13 cellular contexts compared by ENCODE assay signal in genomic region chr3:150607267-150608065, GRCh38. TPM values are rescaled to one million over a fixed set of nuclear protein-coding genes. Genes with fewer than 3 reads are reported as not detected.
A peak's percentile ranks its signal among the peaks of the same experiment; 100 is the strongest.
DNase-seq lines count a peak whose midpoint lies in the region; ATAC-seq and TF ChIP-seq lines count a peak whose summit lies in the region.
"Had no signal": no experiment of that assay in that cellular context is flagged by ENCODE, and none has a peak within 500 bp of the region (broad histone marks: within the 10 kb centered on the region; RNA-seq: fewer than 3 reads in every experiment).

No MANE protein-coding gene starts in this region.

- H3K4me3 Mint-ChIP-seq in activated naive CD8-positive, alpha-beta T cell treated with anti-CD3 and anti-CD28 coated beads, Interleukin-2, amount 50 U/mL, for 24 hours: peak overlapping the region; percentile 3
- H3K4me3 Mint-ChIP-seq in natural killer cell treated with Interleukin-12 subunit alpha and Interleukin-12 subunit beta and Interleukin-15 and Interleukin-18, amount 100 ng/mL, for 72 hours: peak overlapping the region; percentile 20

- H2BK5ac ChIP-seq in IMR-90 (ENCODE audit: low read depth, low read length, poor library complexity, severe bottlenecking): no peak overlapping the region

- H2AK9ac ChIP-seq in IMR-90 (replicated peaks; ENCODE audit: low read depth, low read length, poor library complexity): no peak overlapping the region

- peaks cover 47% of the 10 kb centered on the region for H3K36me3 Mint-ChIP-seq in activated naive CD8-positive, alpha-beta T cell treated with anti-CD3 and anti-CD28 coated beads, Interleukin-2, amount 50 U/mL, for 24 hours (ENCODE audit: low read depth)
- peaks cover 16% of the 10 kb centered on the region for H3K36me3 Mint-ChIP-seq in natural killer cell treated with Interleukin-12 subunit alpha and Interleukin-12 subunit beta and Interleukin-15 and Interleukin-18, amount 100 ng/mL, for 72 hours

- H3K27ac ChIP-seq in DOHH2 (ENCODE audit: low read depth, low read length): peak overlapping the region; percentile 91
- no peak overlapping the region for H3K27ac ChIP-seq in IMR-90 (ENCODE audit: insufficient read depth, low read length)
- H3K27ac ChIP-seq: RWPE1 had no signal

- no peak overlapping the region for H3K56ac ChIP-seq in IMR-90 (ENCODE audit: extremely low read depth, insufficient read depth, low read length)

- dilution Hi-C loops in IMR-90 (cut with HindIII; ENCODE audit: low sequenced_read_pairs, unreplicated experiment): no loop called here

- H2AFZ ChIP-seq in IMR-90 (replicated peaks; ENCODE audit: low read length, poor library complexity): no peak overlapping the region

- DNase-seq in IMR-90 (no peak), left cardiac atrium (no peak), NCI-H345 treated with DMSO at 0.1 percent for 48 hours (lab: John Stamatoyannopoulos, UW; ENCODE audit: unreplicated experiment) (no peak)
- no peak for DNase-seq in activated naive CD8-positive, alpha-beta T cell treated with anti-CD3 and anti-CD28 coated beads, Interleukin-2, amount 50 U/mL, for 24 hours
- no peak for DNase-seq in natural killer cell treated with Interleukin-12 subunit alpha and Interleukin-12 subunit beta and Interleukin-15 and Interleukin-18, amount 100 ng/mL, for 72 hours (ENCODE audit: low spot score)
- DNase-seq: activated effector memory CD4-positive, alpha-beta T cell treated with Interleukin-2 at 50 U/mL for 16 hours; islet precursor cell; NCI-H2029 treated with DMSO at 0.1 percent for 48 hours; stimulated activated naive CD4-positive, alpha-beta T cell treated with Interleukin-2 at 50 U/mL for 16 hours had no signal

- H3K79me1 ChIP-seq in IMR-90 (ENCODE audit: low read depth in 1 of 2, low read length in 2 of 2): peaks cover 6 to 49% of the 10 kb centered on the region in 2 experiments; a peak in 3 of 4 replicates

- POLR2A ChIA-PET in IMR-90 (lab: Charles Lee; ENCODE audit: unreplicated experiment): no interaction called here

- CTCF ChIA-PET in IMR-90 (lab: Yijun Ruan, JAX): no interaction called here

- no peak overlapping the region for H4K5ac ChIP-seq in IMR-90 (ENCODE audit: low read depth, low read length)

- no peak overlapping the region for H2BK15ac ChIP-seq in IMR-90 (ENCODE audit: low read depth, low read length)

- H4K91ac ChIP-seq in IMR-90 (ENCODE audit: insufficient read depth, low read depth, low read length): no peak overlapping the region

- H2BK20ac ChIP-seq in IMR-90 (ENCODE audit: low read depth, low read length): no peak overlapping the region

- peaks cover 2% of the 10 kb centered on the region for H3K27me3 Mint-ChIP-seq in activated naive CD8-positive, alpha-beta T cell treated with anti-CD3 and anti-CD28 coated beads, Interleukin-2, amount 50 U/mL, for 24 hours
- H3K27me3 Mint-ChIP-seq in natural killer cell treated with Interleukin-12 subunit alpha and Interleukin-12 subunit beta and Interleukin-15 and Interleukin-18, amount 100 ng/mL, for 72 hours: no peaks in the 10 kb centered on the region

- in situ Hi-C loops in IMR-90 (cut with MboI; ENCODE audit: low sequenced_read_pairs): no loop called here

- no peak for ATAC-seq in IMR-90 (ENCODE audit: low read depth)
- ATAC-seq in activated naive CD8-positive, alpha-beta T cell treated with anti-CD3 and anti-CD28 coated beads, Interleukin-2, amount 50 U/mL, for 24 hours: no peak
- no peak for ATAC-seq in natural killer cell treated with Interleukin-12 subunit alpha and Interleukin-12 subunit beta and Interleukin-15 and Interleukin-18, amount 100 ng/mL, for 72 hours
- no peak for ATAC-seq in GM18867 (IDR thresholded peaks at IDR 0.05; ENCODE audit: unreplicated experiment)
- ATAC-seq in left cardiac atrium: no peak
- no peak for ATAC-seq in HG03354 (IDR thresholded peaks at IDR 0.05; ENCODE audit: poor library complexity, severe bottlenecking, unreplicated experiment)

- H3K4me3 ChIP-seq in DOHH2 (ENCODE audit: low read length) (peak overlapping the region; percentile 87), IMR-90 (ENCODE audit: insufficient read depth, low read depth, low read length) (no peak overlapping the region)

- no peak overlapping the region for H3K27ac Mint-ChIP-seq in activated naive CD8-positive, alpha-beta T cell treated with anti-CD3 and anti-CD28 coated beads, Interleukin-2, amount 50 U/mL, for 24 hours
- H3K27ac Mint-ChIP-seq in natural killer cell treated with Interleukin-12 subunit alpha and Interleukin-12 subunit beta and Interleukin-15 and Interleukin-18, amount 100 ng/mL, for 72 hours: peak overlapping the region; percentile 81 to 98

- WGBS in IMR-90 (ENCODE audit: extremely low coverage in 2 of 2, insufficient read length in 1 of 2), 2 experiments: 76% methylated on average over 3 of the region's 8 CpGs; no CpG with 5 or more reads in 1 of the 2 experiments

- no peak for TF ChIP-seq POLR2A in IMR-90 (IDR thresholded peaks at IDR 0.05; ENCODE audit: low read depth, low read length)

- H3K4me1 ChIP-seq in DOHH2 (ENCODE audit: control insufficient read depth, low read length): peaks cover 57% of the 10 kb centered on the region
- H3K4me1 ChIP-seq in IMR-90 (ENCODE audit: control insufficient read depth, insufficient read depth, low read length): no peaks in the 10 kb centered on the region

- peaks cover 18% of the 10 kb centered on the region for H3F3A ChIP-seq in DOHH2 (ENCODE audit: control insufficient read depth, insufficient read depth)

- H3K4me2 ChIP-seq in DOHH2 (ENCODE audit: low read length) (peak overlapping the region; percentile 90), IMR-90 (ENCODE audit: low read depth, low read length) (no peak overlapping the region)

- H4K8ac ChIP-seq in IMR-90 (ENCODE audit: low read depth in 2 of 2, low read length in 2 of 2): no peak overlapping the region; a peak in 1 of 4 replicates

- no peak overlapping the region for H2BK120ac ChIP-seq in IMR-90 (ENCODE audit: low read depth, low read length)

- no peak for TF ChIP-seq RAD21 in IMR-90 (IDR thresholded peaks at IDR 0.05; ENCODE audit: low read length)

- 0 out of 2 replicates have a peak overlapping the region, but pooled peaks have one; percentile 13 for H3K23ac ChIP-seq in IMR-90 (ENCODE audit: low read depth, low read length)

- H3K14ac ChIP-seq in IMR-90 (replicated peaks; ENCODE audit: low read depth, low read length): no peak overlapping the region

- no peaks in the 10 kb centered on the region for H3K9me2 ChIP-seq in DOHH2 (replicated peaks; ENCODE audit: control insufficient read depth, low read length)

- H3K4me1 Mint-ChIP-seq in activated naive CD8-positive, alpha-beta T cell treated with anti-CD3 and anti-CD28 coated beads, Interleukin-2, amount 50 U/mL, for 24 hours: peaks cover 82% of the 10 kb centered on the region
- peaks cover 50 to 74% of the 10 kb centered on the region in 2 donors for H3K4me1 Mint-ChIP-seq in natural killer cell treated with Interleukin-12 subunit alpha and Interleukin-12 subunit beta and Interleukin-15 and Interleukin-18, amount 100 ng/mL, for 72 hours (ENCODE audit: low read depth in 2 of 2)

- no peak overlapping the region for H3K4ac ChIP-seq in IMR-90 (ENCODE audit: low read depth, low read length)

- no peak overlapping the region for H3K9ac ChIP-seq in IMR-90 (ENCODE audit: low read depth, low read length)

- no peak overlapping the region for H2AK5ac ChIP-seq in IMR-90 (ENCODE audit: low read depth, low read length)

- no peaks in the 10 kb centered on the region for H3K9me3 Mint-ChIP-seq in activated naive CD8-positive, alpha-beta T cell treated with anti-CD3 and anti-CD28 coated beads, Interleukin-2, amount 50 U/mL, for 24 hours
- no peaks in the 10 kb centered on the region for H3K9me3 Mint-ChIP-seq in natural killer cell treated with Interleukin-12 subunit alpha and Interleukin-12 subunit beta and Interleukin-15 and Interleukin-18, amount 100 ng/mL, for 72 hours

- no peaks in the 10 kb centered on the region for H3K27me3 ChIP-seq in DOHH2 (ENCODE audit: control insufficient read depth, low read length)
- no peaks in the 10 kb centered on the region for H3K27me3 ChIP-seq in IMR-90 (ENCODE audit: control insufficient read depth, insufficient read depth, low read length)

- TF ChIP-seq CTCF in DOHH2 (IDR thresholded peaks at IDR 0.05; ENCODE audit: low read depth, low read length, poor library complexity, severe bottlenecking) (no peak), IMR-90 (conservative IDR thresholded peaks at IDR 0.05; ENCODE audit: low read depth, low read length) (no peak)

- H4K20me1 ChIP-seq in DOHH2 (ENCODE audit: control insufficient read depth, insufficient read depth, low read depth, low read length) (peaks cover 38% of the 10 kb centered on the region), IMR-90 (ENCODE audit: insufficient read depth, low read length) (peaks cover 48% of the 10 kb centered on the region)

- H3K9me3 ChIP-seq in DOHH2 (ENCODE audit: control insufficient read depth, insufficient read depth, low read length) (no peaks in the 10 kb centered on the region), IMR-90 (ENCODE audit: control insufficient read depth, insufficient read depth, low read length) (no peaks in the 10 kb centered on the region)

- BruUV-seq in IMR-90 (replicated peaks; lab: Mats Ljungman, UMichigan): no TSS peak

- H3K9me1 ChIP-seq in IMR-90 (ENCODE audit: insufficient read depth, low read length): no peaks in the 10 kb centered on the region

- intact Hi-C loops in IMR-90 (cut with micrococcal nuclease) (no loop called here), left cardiac atrium (cut with DNase I) (loop anchor here in 1 of 2 donors (10.0 kb wide), 1 partner anchor 203 kb away; the partner anchor contains the start of gene TSC22D2)

- H3K36me3 ChIP-seq in DOHH2 (ENCODE audit: control insufficient read depth, low read length) (peaks cover 86% of the 10 kb centered on the region), IMR-90 (ENCODE audit: control insufficient read depth, insufficient read depth, low read length) (peaks cover 6% of the 10 kb centered on the region)

- peaks cover 100% of the 10 kb centered on the region for H3K79me2 ChIP-seq in DOHH2 (ENCODE audit: control insufficient read depth, low read length)

- H3K18ac ChIP-seq in IMR-90 (ENCODE audit: low read depth, low read length): no peak overlapping the region

TF ChIP-seq in IMR-90, 13 proteins besides CTCF, POLR2A, EP300 and RAD21 (continues in another document):
- TF ChIP-seq RCOR1 (IDR thresholded peaks at IDR 0.05; ENCODE audit: insufficient replicate concordance, low read length): no peak
- TF ChIP-seq SMC3 (IDR thresholded peaks at IDR 0.05; ENCODE audit: low read depth, low read length): no peak
- TF ChIP-seq CEBPB (IDR thresholded peaks at IDR 0.05; ENCODE audit: low read depth, low read length): no peak
- no peak for TF ChIP-seq MAZ (IDR thresholded peaks at IDR 0.05; ENCODE audit: borderline replicate concordance, low read depth, low read length)
- no peak for TF ChIP-seq MAFK (IDR thresholded peaks at IDR 0.05; ENCODE audit: low read depth, low read length)

RNA-seq across cellular contexts. Expression of gene SELENOT, which starts 4.3 kb away (rescaled TPM):
- total RNA-seq in IMR-90 (2012; rRNA removed) (399 and 415 TPM in 2 replicates), left cardiac atrium (100 to 1,000 TPM in 1 of 2 donors, 10 to 100 TPM in 1; 86.2 to 106 TPM)
- 344 and 365 TPM in 2 replicates for polyA plus RNA-seq in IMR-90 (2012; rRNA removed)
- 120 and 131 TPM in 2 replicates for polyA plus RNA-seq in IMR-90 (2012; cell fraction: cytosol; rRNA removed)
- 25.9 and 145 TPM in 2 replicates for polyA plus RNA-seq in IMR-90 (2012; cell fraction: nucleus; rRNA removed; ENCODE audit: low replicate concordance)
- total RNA-seq in natural killer cell treated with Interleukin-12 subunit alpha and Interleukin-12 subunit beta and Interleukin-15 and Interleukin-18, amount 100 ng/mL, for 72 hours: 100 to 1,000 TPM in 1 of 2 donors, 10 to 100 TPM in 1; 72.4 to 147 TPM
